10 cellular contexts compared by ENCODE assay signal in the genomic region with DNA sequence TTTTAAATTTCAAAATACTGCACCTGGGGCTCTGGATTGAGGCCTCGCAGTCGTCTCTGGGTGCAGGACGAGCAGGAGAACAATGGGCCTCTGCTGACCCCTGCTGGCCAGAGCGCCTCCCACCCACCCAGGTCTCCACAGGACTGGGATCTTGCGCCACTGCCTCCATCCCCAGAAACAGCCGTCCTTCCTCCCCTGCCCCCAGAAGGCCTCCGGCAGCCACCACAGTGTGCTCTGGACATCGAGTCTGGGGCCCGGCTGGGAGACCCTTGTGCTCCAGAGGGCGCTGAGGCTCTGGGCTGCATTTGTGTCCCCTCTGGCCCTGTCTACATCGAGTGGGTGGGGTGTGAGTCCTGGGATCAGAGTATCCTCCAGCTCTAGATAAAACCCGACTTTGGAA. TPM values are rescaled to one million over a fixed set of nuclear protein-coding genes. Genes with fewer than 3 reads are reported as not detected.
A peak's percentile ranks its signal among the peaks of the same experiment; 100 is the strongest.
DNase-seq lines count a peak whose midpoint lies in the region; ATAC-seq and TF ChIP-seq lines count a peak whose summit lies in the region.
"Had no signal": no experiment of that assay in that cellular context is flagged by ENCODE, and none has a peak within 500 bp of the region (broad histone marks: within the 10 kb centered on the region; RNA-seq: fewer than 3 reads in every experiment).

No MANE protein-coding gene starts in this region.

- peak; percentile 88 for TF ChIP-seq CTCF in NB4 (IDR thresholded peaks at IDR 0.05; ENCODE audit: low read depth, low read length)
- TF ChIP-seq CTCF in sigmoid colon (IDR thresholded peaks at IDR 0.05) = peak; percentile 75 to 83 (median 80)

- no peak overlapping the region for H3K27ac ChIP-seq in sigmoid colon
- H3K27ac ChIP-seq: BLaER1 treated with 17β-estradiol and CSF1 and Interleukin-3, amounts not matched to agents 10 nM and 100 nM had no signal

- peaks cover 0 to 11% (median 7%) of the 10 kb centered on the region in 4 donors for H3K4me1 ChIP-seq in sigmoid colon

- DNase-seq in NCI-H2081 (lab: John Stamatoyannopoulos, UW) (peak; percentile 71 to 72), NCI-H2081 treated with DMSO at 0.1 percent for 48 hours (lab: John Stamatoyannopoulos, UW) (no peak), NB4 (ENCODE audit: low read depth) (peak; percentile 87), amygdala (lab: John Stamatoyannopoulos, UW) (peak in 55 of 56 donors; percentile 24 to 92 (median 69)), hepatic stellate cell (ENCODE audit: low spot score) (peak; percentile 88), sigmoid colon (peak; percentile 93)
- DNase-seq in T-helper 2 cell treated with Interferon-gamma antibody and Interleukin-4, amounts not matched to agents 5 μg/mL and 100 μg/mL, for 36 hours (ENCODE audit: low spot score) = peak; percentile 69

- H3K27ac Mint-ChIP-seq in T-helper 2 cell treated with Interferon-gamma antibody and Interleukin-4, amounts not matched to agents 5 μg/mL and 100 μg/mL, for 36 hours = no peak overlapping the region

- H3K27me3 Mint-ChIP-seq in T-helper 2 cell treated with Interferon-gamma antibody and Interleukin-4, amounts not matched to agents 5 μg/mL and 100 μg/mL, for 36 hours (ENCODE audit: low read depth) = peaks cover 6% of the 10 kb centered on the region

- H3K4me3 Mint-ChIP-seq in T-helper 2 cell treated with Interferon-gamma antibody and Interleukin-4, amounts not matched to agents 5 μg/mL and 100 μg/mL, for 36 hours = no peak overlapping the region

- WGBS in sigmoid colon, 2 donors = 6 to 16% methylated on average over 12 of the region's 12 CpGs

- no peaks in the 10 kb centered on the region for H3K36me3 Mint-ChIP-seq in T-helper 2 cell treated with Interferon-gamma antibody and Interleukin-4, amounts not matched to agents 5 μg/mL and 100 μg/mL, for 36 hours (ENCODE audit: low read depth)

- no peaks in the 10 kb centered on the region for H3K27me3 ChIP-seq in sigmoid colon
- H3K27me3 ChIP-seq: BLaER1 treated with 17β-estradiol and CSF1 and Interleukin-3, amounts not matched to agents 10 nM and 100 nM had no signal

- intact Hi-C loops in sigmoid colon (cut with DNase I) = loop anchor here (1.0 to 5.0 kb wide), 5 partner anchors 64 to 282 kb away; partner anchors contain the start of gene CIB2

- no peak for ATAC-seq in GM18870 (IDR thresholded peaks at IDR 0.05; ENCODE audit: unreplicated experiment)

- H3K36me3 ChIP-seq in sigmoid colon = no peaks in the 10 kb centered on the region
- H3K36me3 ChIP-seq: BLaER1 treated with 17β-estradiol and CSF1 and Interleukin-3, amounts not matched to agents 10 nM and 100 nM had no signal

- TF ChIP-seq POLR2A in NB4 (IDR thresholded peaks at IDR 0.05; ENCODE audit: extremely low read depth, insufficient read length) (no peak), sigmoid colon (IDR thresholded peaks at IDR 0.05) (no peak)

- H3K4me3 ChIP-seq in NB4 (ENCODE audit: low read depth, low read length) (no peak overlapping the region), sigmoid colon (no peak overlapping the region)
- H3K4me3 ChIP-seq: BLaER1 treated with 17β-estradiol and CSF1 and Interleukin-3, amounts not matched to agents 10 nM and 100 nM had no signal

- no peaks in the 10 kb centered on the region for H3K9me3 ChIP-seq in sigmoid colon
- H3K9me3 ChIP-seq: BLaER1 treated with 17β-estradiol and CSF1 and Interleukin-3, amounts not matched to agents 10 nM and 100 nM had no signal

- no peaks in the 10 kb centered on the region for H3K9me3 Mint-ChIP-seq in T-helper 2 cell treated with Interferon-gamma antibody and Interleukin-4, amounts not matched to agents 5 μg/mL and 100 μg/mL, for 36 hours

- peaks cover 2% of the 10 kb centered on the region for H3K4me1 Mint-ChIP-seq in T-helper 2 cell treated with Interferon-gamma antibody and Interleukin-4, amounts not matched to agents 5 μg/mL and 100 μg/mL, for 36 hours (ENCODE audit: low read depth)

- TF ChIP-seq EP300 in sigmoid colon (IDR thresholded peaks at IDR 0.05) = no peak

RNA-seq across cellular contexts. Expression of gene ACSBG1, which starts 6.7 kb away (rescaled TPM):
- 1 to 10 TPM; 1.3 to 3.9 (median 2.2) TPM for total RNA-seq in sigmoid colon
- under 1 TPM; 0.23 to 0.60 (median 0.51) TPM for polyA plus RNA-seq in sigmoid colon
- total RNA-seq: pulmonary artery endothelial cell had no signal

RNA-seq across cellular contexts. Expression of gene DNAJA4, which starts 23.3 kb away (rescaled TPM):
- total RNA-seq in sigmoid colon = 10 to 100 TPM in 3 of 4 donors, 1 to 10 TPM in 1; 7.4 to 17.8 (median 11.4) TPM
- 10 to 100 TPM; 16.8 to 26.1 (median 21.8) TPM for polyA plus RNA-seq in sigmoid colon

RNA-seq across cellular contexts. Expression of gene SKIC8, which starts 58.4 kb away (rescaled TPM):
- 10 to 100 TPM; 43.2 to 58.2 (median 52.0) TPM for total RNA-seq in sigmoid colon
- polyA plus RNA-seq in sigmoid colon = 10 to 100 TPM; 50.4 to 81.1 (median 63.3) TPM
